ENCODE assay signal across 2 cellular contexts in genomic region chr14:32068708-32069107, GRCh38.
TF ChIP-seq lines count a peak whose summit lies in the region.

No MANE protein-coding gene starts in this region.

TF ChIP-seq in A549, 52 proteins besides CTCF, POLR2A, EP300 and RAD21:
- TF ChIP-seq FOSL2 (IDR thresholded peaks at IDR 0.05) (no peak), FOSL2 (CRISPR knock-in tag; IDR thresholded peaks at IDR 0.05) (no peak), BHLHE40 (IDR thresholded peaks at IDR 0.05; ENCODE audit: low read depth, low read length) (no peak), CHD4 (IDR thresholded peaks at IDR 0.05; ENCODE audit: borderline replicate concordance) (no peak), HOXA7 (CRISPR knock-in tag; IDR thresholded peaks at IDR 0.05) (no peak), RNF2 (IDR thresholded peaks at IDR 0.05; ENCODE audit: borderline replicate concordance, low read depth) (no peak)

TF ChIP-seq in HEK293, 187 proteins besides CTCF, POLR2A, EP300 and RAD21:
- TF ChIP-seq ZNF513 (tag by site-specific recombination; IDR thresholded peaks at IDR 0.05) = no peak
- TF ChIP-seq ZNF580 (tag by site-specific recombination; IDR thresholded peaks at IDR 0.05) = 0 out of 2 replicates have a peak, but pooled peaks have one; percentile 36
- TF ChIP-seq ZNF521 (tag by site-specific recombination; IDR thresholded peaks at IDR 0.05) = no peak
- TF ChIP-seq ZFP3 (tag by site-specific recombination; IDR thresholded peaks at IDR 0.05; ENCODE audit: low read depth) = no peak
- TF ChIP-seq ZNF701 (tag by site-specific recombination; IDR thresholded peaks at IDR 0.05) = no peak
- no peak for TF ChIP-seq ZNF549 (tag by site-specific recombination; IDR thresholded peaks at IDR 0.05)
- no peak for TF ChIP-seq ZFP37 (tag by site-specific recombination; IDR thresholded peaks at IDR 0.05)
- TF ChIP-seq ZNF24 (tag by site-specific recombination; IDR thresholded peaks at IDR 0.05) = no peak
- peak; percentile 95 for TF ChIP-seq ZNF146 (tag by site-specific recombination; IDR thresholded peaks at IDR 0.05)
- TF ChIP-seq ZBTB21 (tag by site-specific recombination; IDR thresholded peaks at IDR 0.05) = no peak
- no peak for TF ChIP-seq ZNF404 (tag by site-specific recombination; IDR thresholded peaks at IDR 0.05)
